8 cellular contexts compared by ENCODE assay signal in genomic region chr7:135210818-135211178, GRCh38. TPM values are rescaled to one million over a fixed set of nuclear protein-coding genes. Genes with fewer than 3 reads are reported as not detected.
A peak's percentile ranks its signal among the peaks of the same experiment; 100 is the strongest.
DNase-seq lines count a peak whose midpoint lies in the region; ATAC-seq and TF ChIP-seq lines count a peak whose summit lies in the region.

No MANE protein-coding gene starts in this region.

- H4K8ac ChIP-seq in trophoblast cell (ENCODE audit: low read depth, low read length), result peak overlapping the region; percentile 94

- CTCF ChIA-PET in WTC11 (lab: Charles Lee), result interaction anchor here (0.6 to 2.5 kb wide), 9 partner anchors 8 to 752 kb away, joined by 3 to 8 read pairs (median 4); partner anchors contain the start of genes AGBL3 and CYREN

- H3K4me3 Mint-ChIP-seq in WTC11, result peak overlapping the region; percentile 92

- H3K18ac ChIP-seq in trophoblast cell (ENCODE audit: low read length), result peak overlapping the region; percentile 96

- in situ Hi-C loops in G401 (cut with HindIII; ENCODE audit: low sequenced_read_pairs), result no loop called here

- peak overlapping the region; percentile 85 for H2BK12ac ChIP-seq in trophoblast cell (ENCODE audit: low read length)

- peak overlapping the region; percentile 72 for H3K4me2 ChIP-seq in trophoblast cell (ENCODE audit: low read length)

- peak overlapping the region; percentile 84 for H2BK120ac ChIP-seq in trophoblast cell (ENCODE audit: insufficient read depth, low read length, poor library complexity)

- ATAC-seq in HG03575 (IDR thresholded peaks at IDR 0.05; ENCODE audit: extremely low read depth, insufficient number of reproducible peaks, low FRiP score, unreplicated experiment) (peak; percentile 1), WTC11 (no peak; the same call in 1 of the 2 replicates), GM19035 (IDR thresholded peaks at IDR 0.05; ENCODE audit: unreplicated experiment) (no peak), HG03432 (IDR thresholded peaks at IDR 0.05; ENCODE audit: unreplicated experiment) (no peak)

- peak overlapping the region; percentile 88 for H3K9ac ChIP-seq in trophoblast cell (ENCODE audit: low read length)

- H3K27me3 Mint-ChIP-seq in WTC11 (ENCODE audit: low read depth), result peaks cover 15% of the 10 kb centered on the region

- peak overlapping the region; percentile 71 for H4K12ac ChIP-seq in trophoblast cell (ENCODE audit: low read depth, low read length)

- DNase-seq in G401 (ENCODE audit: low spot score) (peak; percentile 56), WTC11 (ENCODE audit: low spot score) (no peak), foreskin fibroblast (no peak), trophoblast cell (peak in 1 of 2 donors; percentile 26), DMS114 treated with DMSO at 0.1 percent for 48 hours (lab: John Stamatoyannopoulos, UW; ENCODE audit: unreplicated experiment) (no peak)

- peak overlapping the region; percentile 87 for H2AFZ ChIP-seq in trophoblast cell (ENCODE audit: insufficient read depth, low read length, poor library complexity)

- TF ChIP-seq CTCF in WTC11 (IDR thresholded peaks at IDR 0.05) (no peak), foreskin fibroblast (IDR thresholded peaks at IDR 0.05; ENCODE audit: low read depth, low read length) (no peak)

- WGBS in trophoblast cell (ENCODE audit: extremely low coverage, insufficient coverage, insufficient read length), result no CpG with 5 or more reads among the region's 14 CpGs

- peaks cover 16% of the 10 kb centered on the region for H3K79me1 ChIP-seq in trophoblast cell (ENCODE audit: low read length)

- POLR2A ChIA-PET in WTC11 (lab: Charles Lee), result no interaction called here

- no peaks in the 10 kb centered on the region for H3K36me3 Mint-ChIP-seq in WTC11

- H3K27ac Mint-ChIP-seq in WTC11, result no peak overlapping the region

- H3K9me3 ChIP-seq in trophoblast cell (ENCODE audit: insufficient read depth, low read depth, low read length), result no peaks in the 10 kb centered on the region

- peak overlapping the region; percentile 95 for H3K14ac ChIP-seq in trophoblast cell (ENCODE audit: low read length)

- peak overlapping the region; percentile 84 for H3K4ac ChIP-seq in trophoblast cell (ENCODE audit: low read depth, low read length)

- no peak overlapping the region for H3K23ac ChIP-seq in trophoblast cell (ENCODE audit: low read length)

- H3K9me3 Mint-ChIP-seq in WTC11, result no peaks in the 10 kb centered on the region

- peaks cover 9% of the 10 kb centered on the region for H3K79me2 ChIP-seq in trophoblast cell (ENCODE audit: control insufficient read depth, insufficient read depth, low read length, poor library complexity)

- no peaks in the 10 kb centered on the region for H3K27me3 ChIP-seq in trophoblast cell (ENCODE audit: insufficient read depth, low read length)

- no peak overlapping the region for H3K27ac ChIP-seq in trophoblast cell (ENCODE audit: low read depth, low read length)

- peaks cover 2 to 3% of the 10 kb centered on the region in 2 experiments for H3K36me3 ChIP-seq in trophoblast cell (ENCODE audit: control insufficient read depth in 1 of 2, insufficient read depth in 2 of 2, low read length in 2 of 2)

- peaks cover 30 to 34% of the 10 kb centered on the region in 2 experiments for H3K4me1 ChIP-seq in trophoblast cell (ENCODE audit: control insufficient read depth in 1 of 2, insufficient read depth in 2 of 2, low read length in 2 of 2)

- H2AK5ac ChIP-seq in trophoblast cell (ENCODE audit: low read length), result no peak overlapping the region

- H4K91ac ChIP-seq in trophoblast cell (ENCODE audit: low read depth, low read length), result peak overlapping the region; percentile 87

- H3K4me3 ChIP-seq in foreskin fibroblast (ENCODE audit: low read depth in 1 of 2, low read length in 2 of 2), result peak overlapping the region; percentile 86 to 92
- H3K4me3 ChIP-seq in trophoblast cell (ENCODE audit: low read depth, low read length), result peak overlapping the region; percentile 95

- peaks cover 20% of the 10 kb centered on the region for H3K4me1 Mint-ChIP-seq in WTC11

- H2BK5ac ChIP-seq in trophoblast cell (ENCODE audit: low read depth, low read length, poor library complexity), result peak overlapping the region; percentile 53

TF ChIP-seq in WTC11, 78 proteins besides CTCF, POLR2A, EP300 and RAD21:
- TF ChIP-seq ZMAT4 (CRISPR knock-in tag; IDR thresholded peaks at IDR 0.05) (no peak), TEAD4 (CRISPR knock-in tag; IDR thresholded peaks at IDR 0.05) (no peak), JAZF1 (CRISPR knock-in tag; IDR thresholded peaks at IDR 0.05) (no peak), MAX (CRISPR knock-in tag; IDR thresholded peaks at IDR 0.05) (no peak), GABPB1 (CRISPR knock-in tag; IDR thresholded peaks at IDR 0.05) (no peak), HMGA2 (CRISPR knock-in tag; IDR thresholded peaks at IDR 0.05) (no peak), NR3C1 (CRISPR knock-in tag; conservative IDR thresholded peaks at IDR 0.05; ENCODE audit: low read depth) (no peak), RORB (CRISPR knock-in tag; IDR thresholded peaks at IDR 0.05) (no peak), ZNF219 (CRISPR knock-in tag; IDR thresholded peaks at IDR 0.05; ENCODE audit: borderline replicate concordance) (no peak), ZBTB21 (CRISPR knock-in tag; IDR thresholded peaks at IDR 0.05; ENCODE audit: borderline replicate concordance) (no peak), ETV6 (CRISPR knock-in tag; IDR thresholded peaks at IDR 0.05) (no peak), USF2 (CRISPR knock-in tag; IDR thresholded peaks at IDR 0.05) (no peak), ZNF317 (CRISPR knock-in tag; IDR thresholded peaks at IDR 0.05; ENCODE audit: borderline replicate concordance, low read depth) (no peak), GTF2I (CRISPR knock-in tag; conservative IDR thresholded peaks at IDR 0.05) (no peak), E2F4 (CRISPR knock-in tag; IDR thresholded peaks at IDR 0.05; ENCODE audit: borderline replicate concordance, low read depth) (no peak), ELF4 (CRISPR knock-in tag; IDR thresholded peaks at IDR 0.05; ENCODE audit: low read depth) (no peak), ZNF121 (CRISPR knock-in tag; IDR thresholded peaks at IDR 0.05) (no peak), NFE2L1 (CRISPR knock-in tag; IDR thresholded peaks at IDR 0.05) (no peak)
- TF ChIP-seq, protein P1, sequence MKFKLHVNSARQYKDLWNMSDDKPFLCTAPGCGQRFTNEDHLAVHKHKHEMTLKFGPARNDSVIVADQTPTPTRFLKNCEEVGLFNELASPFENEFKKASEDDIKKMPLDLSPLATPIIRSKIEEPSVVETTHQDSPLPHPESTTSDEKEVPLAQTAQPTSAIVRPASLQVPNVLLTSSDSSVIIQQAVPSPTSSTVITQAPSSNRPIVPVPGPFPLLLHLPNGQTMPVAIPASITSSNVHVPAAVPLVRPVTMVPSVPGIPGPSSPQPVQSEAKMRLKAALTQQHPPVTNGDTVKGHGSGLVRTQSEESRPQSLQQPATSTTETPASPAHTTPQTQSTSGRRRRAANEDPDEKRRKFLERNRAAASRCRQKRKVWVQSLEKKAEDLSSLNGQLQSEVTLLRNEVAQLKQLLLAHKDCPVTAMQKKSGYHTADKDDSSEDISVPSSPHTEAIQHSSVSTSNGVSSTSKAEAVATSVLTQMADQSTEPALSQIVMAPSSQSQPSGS (CRISPR knock-in tag; IDR thresholded peaks at IDR 0.05; ENCODE audit: borderline replicate concordance, low read depth), result no peak

RNA-seq across cellular contexts. Expression of gene WDR91, which starts 0.5 kb away (rescaled TPM):
- 9.9 and 16.9 TPM in 2 replicates for total RNA-seq in G401 (2014; rRNA removed; shearing (Covaris generic))
- total RNA-seq in WTC11 (2021), result 8.8 to 12.0 TPM (median 10.2 TPM) in 3 replicates
- polyA plus RNA-seq in trophoblast cell (2013), result 11.4 and 11.5 TPM in 2 replicates

RNA-seq across cellular contexts. Expression of gene STRA8, which starts 22.8 kb away (rescaled TPM):
- not detected in 2 replicates for total RNA-seq in G401 (2014; rRNA removed; shearing (Covaris generic))
- total RNA-seq in WTC11 (2021), result not detected in 3 replicates
- polyA plus RNA-seq in trophoblast cell (2013), result not detected in 2 replicates

RNA-seq across cellular contexts. Expression of gene CYREN, which starts 40.3 kb away (rescaled TPM):
- total RNA-seq in G401 (2014; rRNA removed; shearing (Covaris generic)), result 65.5 and 72.8 TPM in 2 replicates
- 37.9 to 43.0 TPM (median 41.4 TPM) in 3 replicates for total RNA-seq in WTC11 (2021)
- polyA plus RNA-seq in trophoblast cell (2013), result 32.9 and 33.9 TPM in 2 replicates
